Comparison of ENCODE assay signal across 13 cellular contexts in the genomic region with DNA sequence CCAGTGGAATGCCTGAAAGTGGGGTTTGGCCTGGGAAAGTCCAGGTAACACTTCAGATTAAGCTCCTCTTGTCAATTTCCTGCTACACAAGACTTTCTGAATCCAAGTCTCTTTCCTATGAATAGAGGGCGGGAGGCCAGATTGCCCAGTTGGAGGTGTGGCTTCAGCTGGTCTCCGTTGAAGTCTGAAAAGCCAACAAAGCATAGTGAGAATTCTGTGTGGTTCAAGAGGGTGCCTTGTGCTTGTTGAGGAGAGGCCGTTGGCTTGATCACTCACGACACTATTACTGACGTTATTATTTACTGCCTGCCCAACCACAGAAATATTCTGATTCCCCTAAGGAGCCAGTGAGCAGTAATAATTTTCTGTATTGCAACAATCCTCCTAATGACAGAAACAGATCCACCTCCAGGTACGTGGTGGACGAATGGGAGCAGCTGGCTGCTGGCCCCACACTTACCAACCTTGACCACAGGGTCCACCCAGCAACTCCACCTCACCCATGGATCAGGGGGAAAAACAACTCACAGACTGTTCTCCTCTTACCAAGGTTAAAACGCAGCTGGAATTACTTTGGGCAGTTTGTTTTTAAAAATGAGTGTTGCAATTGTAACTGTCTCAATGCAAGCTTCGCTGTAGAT. TPM values are rescaled to one million over a fixed set of nuclear protein-coding genes. Genes with fewer than 3 reads are reported as not detected.
DNase-seq lines count a peak whose midpoint lies in the region; ATAC-seq and TF ChIP-seq lines count a peak whose summit lies in the region.
"Had no signal": no experiment of that assay in that cellular context is flagged by ENCODE, and none has a peak within 500 bp of the region (broad histone marks: within the 10 kb centered on the region; RNA-seq: fewer than 3 reads in every experiment).

No MANE protein-coding gene starts in this region.

- H3K4me1 ChIP-seq in adrenal gland (replicated peaks in 1 of 2): peaks cover 71 to 100% of the 10 kb centered on the region in 2 donors
- peaks cover 44% of the 10 kb centered on the region for H3K4me1 ChIP-seq in PC-3 (ENCODE audit: insufficient read depth, low read length)

- H3K4me3 ChIP-seq in adrenal gland (no peak overlapping the region), skeletal muscle cell (ENCODE audit: low read depth, low read length) (no peak overlapping the region), PC-3 (ENCODE audit: low read length) (no peak overlapping the region)
- H3K4me3 ChIP-seq: dorsolateral prefrontal cortex, PC-9 had no signal

- TF ChIP-seq POLR2A in adrenal gland (IDR thresholded peaks at IDR 0.05): peak in 1 of 2 donors; percentile 65

- H3K27ac ChIP-seq in adrenal gland: peak overlapping the region; percentile 64 to 96 (median 87)
- H3K27ac ChIP-seq in PC-3 (ENCODE audit: low read length): no peak overlapping the region
- H3K27ac ChIP-seq: PC-9 had no signal

- no TSS peak for BruUV-seq in PC-3 (replicated peaks; lab: Mats Ljungman, UMichigan)

- intact Hi-C loops in adrenal gland (cut with DNase I) (no loop called here), PC-3 (cut with micrococcal nuclease) (loop anchor here (5.0 kb wide), 1 partner anchor 108 kb away; no protein-coding TSS in a partner anchor)

- TF ChIP-seq CTCF in adrenal gland (IDR thresholded peaks at IDR 0.05) (no peak), PC-3 (conservative IDR thresholded peaks at IDR 0.05; ENCODE audit: low read depth, low read length) (no peak)

- no peak overlapping the region for H3K4me2 ChIP-seq in PC-3 (ENCODE audit: low read length)
- H3K4me2 ChIP-seq: PC-9 had no signal

- DNase-seq in Daoy (ENCODE audit: low read depth) (peak; percentile 68), adrenal gland (peak in 6 of 7 donors; percentile 63 to 86 (median 74)), kidney glomerular epithelial cell (lab: John Stamatoyannopoulos, UW) (peak; percentile 43), skeletal muscle cell (ENCODE audit: low read depth) (peak; percentile 70), NCI-H526 (lab: John Stamatoyannopoulos, UW) (no peak), PC-3 (no peak)
- DNase-seq: activated CD4-positive, CD25-positive, alpha-beta regulatory T cell; activated effector memory CD4-positive, alpha-beta T cell treated with Interleukin-2 at 50 U/mL for 16 hours; dorsolateral prefrontal cortex; NCI-H1417 treated with DMSO at 0.1 percent for 48 hours; PC-9 had no signal

- no peaks in the 10 kb centered on the region for H3K9me2 ChIP-seq in PC-3 (replicated peaks; ENCODE audit: low read length)

- CTCF ChIA-PET in PC-3 (lab: Charles Lee): no interaction called here

- H3K9me3 ChIP-seq in adrenal gland (replicated peaks in 1 of 3) (no peaks in the 10 kb centered on the region), PC-3 (ENCODE audit: low read length) (no peaks in the 10 kb centered on the region)

- no peaks in the 10 kb centered on the region for H4K20me1 ChIP-seq in PC-3 (ENCODE audit: low read length)

- POLR2A ChIA-PET in PC-3 (lab: Charles Lee; ENCODE audit: unreplicated experiment): no interaction called here

- H3K79me2 ChIP-seq in PC-3 (ENCODE audit: low read length): no peaks in the 10 kb centered on the region

- H3K27me3 ChIP-seq in adrenal gland (no peaks in the 10 kb centered on the region), PC-3 (ENCODE audit: low read length) (no peaks in the 10 kb centered on the region)
- H3K27me3 ChIP-seq: dorsolateral prefrontal cortex had no signal

- no peak for ATAC-seq in HG03097 (IDR thresholded peaks at IDR 0.05; ENCODE audit: low FRiP score, unreplicated experiment)
- ATAC-seq in GM19395 (IDR thresholded peaks at IDR 0.05; ENCODE audit: unreplicated experiment): no peak
- no peak for ATAC-seq in PC-3

- WGBS in adrenal gland, 4 donors: 37 to 55% (median 46%) methylated on average over 9 of the region's 9 CpGs

- H3K9ac ChIP-seq in PC-3 (ENCODE audit: low read length): no peak overlapping the region

- H3F3A ChIP-seq in PC-3 (ENCODE audit: low read length, unreplicated experiment): no peaks in the 10 kb centered on the region

- H2AFZ ChIP-seq in PC-3 (ENCODE audit: low read length): no peak overlapping the region
- H2AFZ ChIP-seq: PC-9 had no signal

- no peaks in the 10 kb centered on the region for H3K36me3 ChIP-seq in adrenal gland (replicated peaks in 1 of 2)
- H3K36me3 ChIP-seq in PC-3 (ENCODE audit: low read depth, low read length): no peaks in the 10 kb centered on the region

RNA-seq across cellular contexts. Expression of a gene that starts 21.9 kb away (rescaled TPM):
- total RNA-seq in Daoy (2014; rRNA removed; shearing (Covaris generic)): 108 and 115 TPM in 2 replicates
- total RNA-seq in adrenal gland: 100 to 1,000 TPM in 5 of 8 donors, 10 to 100 TPM in 3; 58.9 to 205 (median 120) TPM
- polyA plus RNA-seq in adrenal gland: 10 to 100 TPM; 27.6 to 42.2 (median 32.5) TPM
- 18.3 and 19.9 TPM in 2 replicates for total RNA-seq in PC-3 (2014; rRNA removed)

Comparison
In these comparisons a context has a peak if more than half of its experiments do, and no peak if none do; other contexts are left out.
1. DNase-seq: peak in Daoy (single experiment), adrenal gland (6 of 7), kidney glomerular epithelial cell (single experiment) and skeletal muscle cell (single experiment); none in NCI-H526 (0 of 2) and PC-3 (single experiment).